In the genomic region with DNA sequence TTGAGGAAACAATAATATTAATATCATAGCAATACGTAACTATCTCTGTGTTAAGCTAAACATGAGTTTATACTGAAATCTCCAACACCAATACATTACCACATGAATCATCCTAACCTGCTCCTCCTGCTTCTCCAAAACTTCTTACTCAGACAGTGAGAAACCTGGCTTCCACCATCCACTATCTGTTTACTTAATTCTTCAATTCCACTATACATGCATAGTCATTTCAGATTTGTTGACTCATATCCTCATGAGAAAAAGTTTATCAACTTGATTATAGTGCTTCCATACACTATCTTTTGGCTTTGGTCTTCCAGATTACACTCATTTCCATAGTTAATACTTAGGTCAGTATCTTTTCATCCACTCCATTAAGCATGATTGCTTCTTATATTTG, we compare ENCODE assay signal across 23 cellular contexts.
"Had no signal": no experiment of that assay in that cellular context is flagged by ENCODE, and none has a peak within 500 bp of the region (broad histone marks: within the 10 kb centered on the region; RNA-seq: fewer than 3 reads in every experiment).

No MANE protein-coding gene starts in this region.

- DNase-seq: activated B cell treated with CpG ODN at 0.5 μM for 24 hours; activated CD4-positive, alpha-beta T cell treated with anti-CD3 and anti-CD28 coated beads for 36 hours; activated CD4-positive, alpha-beta T cell treated with anti-CD3 and anti-CD28 coated beads, Interleukin-2, amount 50 U/mL, for 4 hours; activated CD8-positive, alpha-beta memory T cell treated with anti-CD3 and anti-CD28 coated beads for 24 hours; activated CD8-positive, alpha-beta memory T cell treated with anti-CD3 and anti-CD28 coated beads, Interleukin-2, amount 50 U/mL, for 48 hours; activated naive CD4-positive, alpha-beta T cell; activated naive CD8-positive, alpha-beta T cell treated with anti-CD3 and anti-CD28 coated beads, Interleukin-2, amount 10 ng/mL, durations not matched to agents 7 days and 5 days; activated T-cell treated with anti-CD3 and anti-CD28 coated beads, Interleukin-2, amount 50 U/mL, for 4 hours; caudate nucleus; effector memory CD4-positive, alpha-beta T cell; foreskin melanocyte; naive thymus-derived CD4-positive, alpha-beta T cell; posterior cingulate gyrus; small intestine; stomach; T-helper 1 cell had no signal

- H3K4me3 ChIP-seq: lung, neural progenitor cell, stomach, suprapubic skin, tibial nerve had no signal

- ATAC-seq: activated CD4-positive, alpha-beta T cell treated with anti-CD3 and anti-CD28 coated beads for 36 hours; activated T-cell treated with anti-CD3 and anti-CD28 coated beads, Interleukin-2, amount 50 U/mL, for 4 hours; left lobe of liver; naive thymus-derived CD4-positive, alpha-beta T cell; sciatic nerve; stimulated activated memory B cell treated with anti-CD40 and anti-IgM and Interleukin-4, amounts not matched to agents 10 μg/mL and 1 μg/mL and 100 μg/mL, for 72 hours had no signal
